ENCODE assay signal across 8 cellular contexts in the genomic region with DNA sequence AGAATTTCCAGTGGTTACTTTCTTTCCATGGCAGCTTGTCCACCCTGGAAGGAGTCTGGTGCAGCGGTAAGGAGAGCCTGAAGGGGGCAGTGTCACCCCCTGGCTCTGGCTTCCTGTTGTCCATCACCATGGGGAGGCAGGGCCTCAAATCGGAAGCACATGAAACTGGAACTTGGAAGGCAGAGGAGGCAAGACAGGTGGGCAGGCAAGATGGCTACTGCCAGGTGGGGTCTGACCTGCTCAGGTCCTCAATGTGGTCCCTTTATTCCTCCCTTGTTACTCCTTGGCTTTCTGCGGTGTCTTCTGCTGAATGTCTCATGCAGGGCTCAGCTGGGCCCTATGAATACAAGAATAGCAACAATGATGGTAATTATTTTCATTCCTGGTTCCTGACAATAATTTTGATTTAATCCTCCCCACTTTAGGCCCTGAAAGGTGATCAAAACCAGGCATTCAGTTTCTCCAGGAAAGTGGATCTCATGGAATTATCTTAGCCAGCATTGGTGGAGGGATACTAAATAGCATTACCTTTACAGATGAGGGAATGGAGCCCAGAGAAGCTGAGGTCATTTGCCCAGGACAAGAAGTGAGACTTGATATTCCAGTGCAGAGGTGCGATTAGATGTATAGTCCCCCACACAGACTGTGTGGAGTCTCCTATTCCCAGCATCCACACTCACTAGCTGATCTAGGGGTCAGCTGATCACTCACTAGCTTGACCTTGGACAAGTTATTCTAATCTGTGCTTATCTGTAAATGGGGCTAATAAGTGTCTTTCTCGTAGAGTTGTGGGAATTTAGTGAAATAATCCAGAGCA.
DNase-seq lines count a peak whose midpoint lies in the region; ATAC-seq and TF ChIP-seq lines count a peak whose summit lies in the region.

No MANE protein-coding gene starts in this region.

- ATAC-seq in HG03175 (IDR thresholded peaks at IDR 0.05; ENCODE audit: unreplicated experiment) (no peak), HG02678 (IDR thresholded peaks at IDR 0.05; ENCODE audit: unreplicated experiment) (no peak), HG02642 (IDR thresholded peaks at IDR 0.05; ENCODE audit: poor library complexity, unreplicated experiment) (no peak)

- DNase-seq in NCI-H446 (lab: John Stamatoyannopoulos, UW) (peak; percentile 11 to 12), NCI-H446 treated with DMSO at 0.1 percent for 48 hours (lab: John Stamatoyannopoulos, UW) (no peak), HL-60 (ENCODE audit: low read depth in 1 of 2, low spot score in 1 of 2) (peak; percentile 38 to 57), SKM-1 treated with dmso at 0.1 percent for 144 hours (lab: John Stamatoyannopoulos, UW; ENCODE audit: unreplicated experiment) (peak; percentile 58), iris pigment epithelial cell (ENCODE audit: low read depth) (peak; percentile 58)

- no peaks in the 10 kb centered on the region for H3K27me3 ChIP-seq in HL-60 (ENCODE audit: insufficient read depth, poor library complexity, severe bottlenecking)

- TF ChIP-seq CTCF in HL-60 (IDR thresholded peaks at IDR 0.05; ENCODE audit: insufficient read depth, low read length), result peak; percentile 60

- no peak overlapping the region for H3K4me3 ChIP-seq in HL-60 (replicated peaks; ENCODE audit: insufficient read depth, low read length)

- no peak overlapping the region for H3K27ac ChIP-seq in HL-60 (replicated peaks)
